Comparison of ENCODE assay signal across 1 cellular context in the genomic region with DNA sequence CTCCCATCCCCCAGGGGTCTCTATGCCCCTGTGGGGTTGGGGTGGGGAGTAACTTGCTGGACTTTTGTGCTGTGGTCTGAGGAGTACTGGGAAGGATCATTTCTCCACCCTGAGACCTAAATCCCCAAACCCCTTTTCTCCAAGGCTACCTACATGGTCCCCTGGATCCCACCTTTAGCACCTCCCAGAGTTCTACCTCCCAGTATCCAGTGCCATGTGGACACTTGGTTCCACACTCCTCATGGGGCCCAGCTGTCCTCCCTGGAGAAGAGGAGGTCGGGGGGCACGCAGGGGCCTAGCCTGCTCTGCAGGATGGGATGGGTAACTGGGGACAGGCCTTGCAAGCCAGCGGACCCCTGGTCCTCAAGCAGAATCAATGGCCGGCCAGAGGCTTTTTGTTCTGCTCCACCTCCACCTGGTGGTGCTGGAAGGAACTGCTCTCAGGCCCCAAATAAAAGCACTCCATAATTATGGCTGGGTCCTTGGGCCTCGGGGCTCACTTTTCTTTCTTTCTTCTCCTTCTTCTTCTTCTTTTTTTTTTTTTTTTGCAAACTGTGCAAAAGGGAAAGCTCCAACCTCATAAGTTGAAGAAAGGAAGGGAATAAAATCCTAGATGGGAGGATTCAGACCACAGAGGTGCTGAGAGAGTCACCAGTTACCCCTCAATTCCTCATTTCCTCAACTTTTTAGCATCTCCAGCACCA.
TF ChIP-seq lines count a peak whose summit lies in the region.

No MANE protein-coding gene starts in this region.

TF ChIP-seq in HepG2, 621 proteins besides CTCF, POLR2A, EP300 and RAD21 (continued from another document):
- TF ChIP-seq NPAS2 (CRISPR knock-in tag; IDR thresholded peaks at IDR 0.05; ENCODE audit: borderline replicate concordance) (no peak), PCBP1 (IDR thresholded peaks at IDR 0.05; ENCODE audit: borderline replicate concordance, low read depth, low read length) (no peak), FOXJ3 (CRISPR knock-in tag; IDR thresholded peaks at IDR 0.05; ENCODE audit: borderline replicate concordance) (no peak), NBN (conservative IDR thresholded peaks at IDR 0.05) (no peak), NR2C2 (CRISPR knock-in tag; IDR thresholded peaks at IDR 0.05; ENCODE audit: borderline replicate concordance) (no peak), ZXDC (CRISPR knock-in tag; IDR thresholded peaks at IDR 0.05) (no peak), ZNF335 (CRISPR knock-in tag; IDR thresholded peaks at IDR 0.05) (no peak), MTA3 (CRISPR knock-in tag; IDR thresholded peaks at IDR 0.05) (no peak), BCL3 (CRISPR knock-in tag; IDR thresholded peaks at IDR 0.05) (no peak)
- TF ChIP-seq, protein P1, sequence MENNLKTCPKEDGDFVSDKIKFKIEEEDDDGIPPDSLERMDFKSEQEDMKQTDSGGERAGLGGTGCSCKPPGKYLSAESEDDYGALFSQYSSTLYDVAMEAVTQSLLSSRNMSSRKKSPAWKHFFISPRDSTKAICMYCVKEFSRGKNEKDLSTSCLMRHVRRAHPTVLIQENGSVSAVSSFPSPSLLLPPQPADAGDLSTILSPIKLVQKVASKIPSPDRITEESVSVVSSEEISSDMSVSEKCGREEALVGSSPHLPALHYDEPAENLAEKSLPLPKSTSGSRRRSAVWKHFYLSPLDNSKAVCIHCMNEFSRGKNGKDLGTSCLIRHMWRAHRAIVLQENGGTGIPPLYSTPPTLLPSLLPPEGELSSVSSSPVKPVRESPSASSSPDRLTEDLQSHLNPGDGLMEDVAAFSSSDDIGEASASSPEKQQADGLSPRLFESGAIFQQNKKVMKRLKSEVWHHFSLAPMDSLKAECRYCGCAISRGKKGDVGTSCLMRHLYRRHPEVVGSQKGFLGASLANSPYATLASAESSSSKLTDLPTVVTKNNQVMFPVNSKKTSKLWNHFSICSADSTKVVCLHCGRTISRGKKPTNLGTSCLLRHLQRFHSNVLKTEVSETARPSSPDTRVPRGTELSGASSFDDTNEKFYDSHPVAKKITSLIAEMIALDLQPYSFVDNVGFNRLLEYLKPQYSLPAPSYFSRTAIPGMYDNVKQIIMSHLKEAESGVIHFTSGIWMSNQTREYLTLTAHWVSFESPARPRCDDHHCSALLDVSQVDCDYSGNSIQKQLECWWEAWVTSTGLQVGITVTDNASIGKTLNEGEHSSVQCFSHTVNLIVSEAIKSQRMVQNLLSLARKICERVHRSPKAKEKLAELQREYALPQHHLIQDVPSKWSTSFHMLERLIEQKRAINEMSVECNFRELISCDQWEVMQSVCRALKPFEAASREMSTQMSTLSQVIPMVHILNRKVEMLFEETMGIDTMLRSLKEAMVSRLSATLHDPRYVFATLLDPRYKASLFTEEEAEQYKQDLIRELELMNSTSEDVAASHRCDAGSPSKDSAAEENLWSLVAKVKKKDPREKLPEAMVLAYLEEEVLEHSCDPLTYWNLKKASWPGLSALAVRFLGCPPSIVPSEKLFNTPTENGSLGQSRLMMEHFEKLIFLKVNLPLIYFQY (CRISPR knock-in tag; IDR thresholded peaks at IDR 0.05; ENCODE audit: borderline replicate concordance): no peak
